ENCODE assay signal across 1 cellular context in the genomic region with DNA sequence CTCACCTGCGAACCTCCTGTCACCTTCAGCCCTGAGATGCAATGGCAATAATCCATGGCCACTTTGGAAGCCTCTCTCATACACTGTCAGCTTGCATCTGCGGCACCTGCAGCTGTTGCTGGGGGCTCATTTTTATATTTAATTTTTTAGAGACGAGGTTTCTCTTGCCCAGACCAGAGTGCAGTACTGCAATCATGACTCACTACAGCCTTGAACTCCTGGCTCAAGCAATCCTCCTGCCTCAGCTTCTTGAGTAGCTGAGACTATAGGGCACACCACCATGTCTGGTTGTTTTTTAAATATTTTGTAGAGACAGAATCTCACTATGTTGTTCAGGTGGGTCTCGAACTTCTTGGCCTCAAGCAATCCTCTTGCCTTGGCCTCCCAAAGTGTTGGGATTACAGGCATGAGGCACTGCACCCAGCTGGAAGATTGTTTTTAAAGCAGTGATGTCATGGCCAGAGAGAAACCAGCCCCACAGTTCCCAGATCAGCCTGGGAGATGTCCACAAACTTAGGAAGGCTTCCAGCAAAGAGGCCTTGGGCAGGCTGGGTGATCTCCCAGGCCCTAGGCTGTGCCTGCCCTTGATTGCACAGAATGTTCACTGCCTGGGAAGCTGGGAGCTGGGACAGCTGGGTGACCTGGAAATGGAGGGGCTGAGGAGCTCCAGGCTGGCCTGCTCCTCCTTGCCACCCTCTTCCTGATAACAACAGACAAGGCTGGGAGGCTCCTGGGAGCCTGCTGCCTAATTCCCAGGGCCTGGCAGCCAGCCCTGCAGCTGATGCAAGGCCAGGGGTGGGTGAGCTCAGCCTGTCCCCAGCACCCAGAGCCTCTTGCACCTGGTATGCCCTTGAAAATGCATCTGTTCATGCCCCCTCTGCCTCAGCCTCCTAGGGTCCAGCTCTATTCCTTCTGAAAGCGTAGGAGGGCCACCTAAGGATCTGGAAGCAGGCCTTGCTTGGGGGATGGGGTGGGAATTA.
A peak's percentile ranks its signal among the peaks of the same experiment; 100 is the strongest.
TF ChIP-seq lines count a peak whose summit lies in the region.

No MANE protein-coding gene starts in this region.

TF ChIP-seq in HEK293, 187 proteins besides CTCF, POLR2A, EP300 and RAD21 (continued from another document and continues in another):
- no peak for TF ChIP-seq PRDM6 (tag by site-specific recombination; IDR thresholded peaks at IDR 0.05)
- TF ChIP-seq ZFP41 (tag by site-specific recombination; IDR thresholded peaks at IDR 0.05; ENCODE audit: borderline replicate concordance), result no peak
- no peak for TF ChIP-seq ZXDB (tag by site-specific recombination; IDR thresholded peaks at IDR 0.05)
- TF ChIP-seq BCL11B (tag by site-specific recombination; IDR thresholded peaks at IDR 0.05; ENCODE audit: low read depth), result no peak
- peak; percentile 35 for TF ChIP-seq ZIC2 (tag by site-specific recombination; IDR thresholded peaks at IDR 0.05)
- TF ChIP-seq ZNF707 (tag by site-specific recombination; IDR thresholded peaks at IDR 0.05), result no peak
- TF ChIP-seq ZSCAN30 (tag by site-specific recombination; IDR thresholded peaks at IDR 0.05), result no peak
- no peak for TF ChIP-seq MZF1 (tag by site-specific recombination; IDR thresholded peaks at IDR 0.05; ENCODE audit: borderline replicate concordance)
- TF ChIP-seq ZNF624 (tag by site-specific recombination; IDR thresholded peaks at IDR 0.05), result no peak
- TF ChIP-seq ZNF529 (tag by site-specific recombination; IDR thresholded peaks at IDR 0.05; ENCODE audit: insufficient replicate concordance), result no peak
- peak; percentile 94 for TF ChIP-seq ZBTB17 (tag by site-specific recombination; IDR thresholded peaks at IDR 0.05)
- no peak for TF ChIP-seq ZBTB1 (tag by site-specific recombination; IDR thresholded peaks at IDR 0.05)
- TF ChIP-seq TCF7L2 (IDR thresholded peaks at IDR 0.05; ENCODE audit: borderline replicate concordance, low read depth, low read length), result no peak
- TF ChIP-seq, protein P1, sequence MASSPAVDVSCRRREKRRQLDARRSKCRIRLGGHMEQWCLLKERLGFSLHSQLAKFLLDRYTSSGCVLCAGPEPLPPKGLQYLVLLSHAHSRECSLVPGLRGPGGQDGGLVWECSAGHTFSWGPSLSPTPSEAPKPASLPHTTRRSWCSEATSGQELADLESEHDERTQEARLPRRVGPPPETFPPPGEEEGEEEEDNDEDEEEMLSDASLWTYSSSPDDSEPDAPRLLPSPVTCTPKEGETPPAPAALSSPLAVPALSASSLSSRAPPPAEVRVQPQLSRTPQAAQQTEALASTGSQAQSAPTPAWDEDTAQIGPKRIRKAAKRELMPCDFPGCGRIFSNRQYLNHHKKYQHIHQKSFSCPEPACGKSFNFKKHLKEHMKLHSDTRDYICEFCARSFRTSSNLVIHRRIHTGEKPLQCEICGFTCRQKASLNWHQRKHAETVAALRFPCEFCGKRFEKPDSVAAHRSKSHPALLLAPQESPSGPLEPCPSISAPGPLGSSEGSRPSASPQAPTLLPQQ (tag by site-specific recombination; IDR thresholded peaks at IDR 0.05), result peak; percentile 71
- 0 out of 2 replicates have a peak, but pooled peaks have one; percentile 29 for TF ChIP-seq GLIS2 (tag by site-specific recombination; IDR thresholded peaks at IDR 0.05)
- no peak for TF ChIP-seq ZNF18 (tag by site-specific recombination; IDR thresholded peaks at IDR 0.05)
- TF ChIP-seq ZNF394 (tag by site-specific recombination; IDR thresholded peaks at IDR 0.05; ENCODE audit: borderline replicate concordance), result peak; percentile 67; the same call in 1 of the 2 replicates
- TF ChIP-seq ZNF274 (IDR thresholded peaks at IDR 0.05; ENCODE audit: low read length), result no peak
- TF ChIP-seq ZNF274 (tag by site-specific recombination; IDR thresholded peaks at IDR 0.05; ENCODE audit: borderline replicate concordance), result no peak
- no peak for TF ChIP-seq ZSCAN5A (tag by site-specific recombination; IDR thresholded peaks at IDR 0.05)
- TF ChIP-seq ZNF600 (tag by site-specific recombination; IDR thresholded peaks at IDR 0.05), result no peak
- TF ChIP-seq ZNF629 (tag by site-specific recombination; IDR thresholded peaks at IDR 0.05), result peak; percentile 59; the same call in 1 of the 2 replicates
- no peak for TF ChIP-seq REPIN1 (tag by site-specific recombination; IDR thresholded peaks at IDR 0.05; ENCODE audit: low read depth)
- peak; percentile 95; the same call in 1 of the 2 replicates for TF ChIP-seq SCRT2 (tag by site-specific recombination; IDR thresholded peaks at IDR 0.05)
- TF ChIP-seq ZBTB6 (tag by site-specific recombination; IDR thresholded peaks at IDR 0.05), result no peak
- TF ChIP-seq GFI1B (tag by site-specific recombination; IDR thresholded peaks at IDR 0.05), result no peak
- no peak for TF ChIP-seq ZNF214 (tag by site-specific recombination; IDR thresholded peaks at IDR 0.05; ENCODE audit: borderline replicate concordance)
- TF ChIP-seq FEZF1 (tag by site-specific recombination; IDR thresholded peaks at IDR 0.05), result no peak
- TF ChIP-seq ZNF645 (tag by site-specific recombination; IDR thresholded peaks at IDR 0.05), result no peak
- TF ChIP-seq ZNF221 (tag by site-specific recombination; IDR thresholded peaks at IDR 0.05; ENCODE audit: borderline replicate concordance), result no peak
- no peak for TF ChIP-seq KLF7 (tag by site-specific recombination; IDR thresholded peaks at IDR 0.05; ENCODE audit: borderline replicate concordance)
- TF ChIP-seq ZFHX2 (tag by site-specific recombination; conservative IDR thresholded peaks at IDR 0.05), result peak; percentile 53; the same call in 1 of the 2 replicates
- TF ChIP-seq ZNF776 (tag by site-specific recombination; IDR thresholded peaks at IDR 0.05; ENCODE audit: borderline replicate concordance), result no peak
- TF ChIP-seq MEIS1 (CRISPR knock-in tag; IDR thresholded peaks at IDR 0.05; ENCODE audit: borderline replicate concordance), result no peak
- TF ChIP-seq ZFP69B (tag by site-specific recombination; IDR thresholded peaks at IDR 0.05), result peak; percentile 59
- TF ChIP-seq ZNF19 (tag by site-specific recombination; IDR thresholded peaks at IDR 0.05; ENCODE audit: low read depth), result no peak
- TF ChIP-seq ZNF174 (tag by site-specific recombination; IDR thresholded peaks at IDR 0.05), result no peak
- TF ChIP-seq ZBTB10 (tag by site-specific recombination; IDR thresholded peaks at IDR 0.05), result peak; percentile 32; the same call in 1 of the 2 replicates
- no peak for TF ChIP-seq ZNF501 (tag by site-specific recombination; IDR thresholded peaks at IDR 0.05)
- TF ChIP-seq ZNF24 (tag by site-specific recombination; IDR thresholded peaks at IDR 0.05), result peak; percentile 62; the same call in 1 of the 2 replicates
- TF ChIP-seq PATZ1 (tag by site-specific recombination; IDR thresholded peaks at IDR 0.05), result peak; percentile 68
- no peak for TF ChIP-seq ZNF654 (tag by site-specific recombination; IDR thresholded peaks at IDR 0.05; ENCODE audit: low read depth)
- TF ChIP-seq ZNF747 (tag by site-specific recombination; IDR thresholded peaks at IDR 0.05), result no peak
- peak; percentile 60; the same call in 1 of the 2 replicates for TF ChIP-seq ZBTB20 (tag by site-specific recombination; IDR thresholded peaks at IDR 0.05)
- TF ChIP-seq HOXD13 (CRISPR knock-in tag; IDR thresholded peaks at IDR 0.05; ENCODE audit: borderline replicate concordance), result peak; percentile 82; the same call in 1 of the 2 replicates
- TF ChIP-seq EGR2 (tag by site-specific recombination; IDR thresholded peaks at IDR 0.05; ENCODE audit: low read depth), result no peak
- no peak for TF ChIP-seq ZNF132 (tag by site-specific recombination; IDR thresholded peaks at IDR 0.05; ENCODE audit: borderline replicate concordance)
- peak; percentile 56; the same call in 1 of the 2 replicates for TF ChIP-seq ZNF660 (tag by site-specific recombination; IDR thresholded peaks at IDR 0.05)
- TF ChIP-seq ZNF37A (tag by site-specific recombination; IDR thresholded peaks at IDR 0.05), result no peak
